Comparison of ENCODE assay signal across 1 cellular context in genomic region chr16:27721548-27722265, GRCh38.
TF ChIP-seq lines count a peak whose summit lies in the region.

No MANE protein-coding gene starts in this region.

TF ChIP-seq in GM23338, 12 proteins besides CTCF, POLR2A, EP300 and RAD21 (continued from another document):
- TF ChIP-seq ZNF462 (CRISPR knock-in tag; IDR thresholded peaks at IDR 0.05), result no peak
- no peak for TF ChIP-seq NANOG (IDR thresholded peaks at IDR 0.05; ENCODE audit: borderline replicate concordance)
